In the genomic region with DNA sequence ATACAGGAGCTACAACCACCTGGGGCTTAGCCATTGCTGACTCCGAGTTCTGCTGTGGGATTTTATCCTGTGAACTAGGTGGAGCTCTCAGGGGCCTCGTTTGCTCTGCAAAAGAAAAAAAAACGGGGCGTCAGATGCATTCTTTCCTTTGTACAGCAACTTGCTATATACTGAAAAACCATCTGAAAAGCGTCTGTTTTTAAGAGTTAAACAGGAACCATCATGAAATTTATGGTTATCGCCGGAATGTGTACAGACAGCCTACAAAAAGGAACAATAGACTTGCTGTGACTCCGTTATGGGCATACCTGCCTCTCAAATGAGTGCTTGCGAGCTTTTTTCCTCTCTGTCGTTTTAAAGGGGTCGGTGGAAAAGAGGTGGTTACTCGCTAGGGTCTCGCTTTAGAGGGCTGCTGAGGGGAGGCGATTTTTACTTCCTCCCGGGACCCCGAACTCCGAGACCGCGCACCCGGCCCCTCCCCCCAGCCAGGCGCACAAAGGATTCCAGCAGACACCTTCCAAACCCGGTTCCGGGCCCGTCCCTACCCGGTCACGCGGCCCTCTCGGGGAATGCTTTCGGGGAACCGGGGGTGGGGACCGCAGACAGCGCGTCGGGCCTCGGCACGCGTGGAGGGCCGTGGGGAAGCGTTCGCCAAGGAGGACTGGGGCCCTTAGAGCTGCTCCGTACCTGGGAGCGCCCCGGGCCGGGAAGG, we compare ENCODE assay signal across 8 cellular contexts. TPM values are rescaled to one million over a fixed set of nuclear protein-coding genes. Genes with fewer than 3 reads are reported as not detected.
DNase-seq lines count a peak whose midpoint lies in the region; ATAC-seq, FAIRE-seq and TF ChIP-seq lines count a peak whose summit lies in the region.

No MANE protein-coding gene starts in this region.

- peak overlapping the region; percentile 86 for H3K4me3 ChIP-seq in brain microvascular endothelial cell (ENCODE audit: low read depth, low read length)
- H3K4me3 ChIP-seq in small intestine (ENCODE audit: low read depth in 1 of 2, low read length in 2 of 2): peak overlapping the region; percentile 96 to 98

- no peaks in the 10 kb centered on the region for H3K27me3 ChIP-seq in brain microvascular endothelial cell (replicated peaks)
- H3K27me3 ChIP-seq in small intestine (ENCODE audit: control insufficient read depth in 2 of 2, insufficient read depth in 2 of 2, low read length in 2 of 2): no peaks in the 10 kb centered on the region

- no peak overlapping the region for H3K4me3 Mint-ChIP-seq in Calu3 (ENCODE audit: low read depth, unreplicated experiment)

- H3K27ac ChIP-seq in brain microvascular endothelial cell (peak overlapping the region; percentile 92), small intestine (ENCODE audit: low read depth in 1 of 2, low read length in 1 of 2) (peak overlapping the region; percentile 97 to 98)

- H3K36me3 ChIP-seq in brain microvascular endothelial cell (replicated peaks) (peaks cover 23% of the 10 kb centered on the region), small intestine (ENCODE audit: control insufficient read depth in 2 of 2, insufficient read depth in 2 of 2, low read length in 2 of 2) (peaks cover 0 to 5% of the 10 kb centered on the region in 2 donors)

- peaks cover 4 to 12% of the 10 kb centered on the region in 2 donors for H3K4me1 ChIP-seq in small intestine (ENCODE audit: control insufficient read depth in 2 of 2, insufficient read depth in 1 of 2, low read depth in 1 of 2, low read length in 1 of 2)

- peak; percentile 40 for ATAC-seq in GM21723 (IDR thresholded peaks at IDR 0.05; ENCODE audit: unreplicated experiment)
- no peak for ATAC-seq in HG02970 (IDR thresholded peaks at IDR 0.05; ENCODE audit: low FRiP score, unreplicated experiment)

- no peaks in the 10 kb centered on the region for H3K9me3 Mint-ChIP-seq in Calu3 (ENCODE audit: low read depth, unreplicated experiment)

- no peaks in the 10 kb centered on the region for H3K9me3 ChIP-seq in small intestine (ENCODE audit: control insufficient read depth, low read depth)

- no peaks in the 10 kb centered on the region for H3K27me3 Mint-ChIP-seq in Calu3 (ENCODE audit: unreplicated experiment)

- TF ChIP-seq CTCF in Calu3 (IDR thresholded peaks at IDR 0.05; ENCODE audit: unreplicated experiment) (no peak), LNCAP (IDR thresholded peaks at IDR 0.05) (peak; percentile 8; the same call in 1 of the 2 replicates), brain microvascular endothelial cell (IDR thresholded peaks at IDR 0.05; ENCODE audit: low read depth, low read length, missing control alignments) (peak; percentile 12)

- no peak for FAIRE-seq in small intestine (lab: Jason Lieb, UNC)

- 0 to 1% (median 1%) methylated on average over 34 to 44 of the region's 44 CpGs for WGBS in small intestine, 3 donors

- intact Hi-C loops in Calu3 (cut with micrococcal nuclease; ENCODE audit: unreplicated experiment): loop anchor here (5.0 kb wide), 1 partner anchor 46 kb away; the partner anchor contains the start of gene NNT

- peak overlapping the region; percentile 88 for H3K27ac Mint-ChIP-seq in Calu3 (ENCODE audit: unreplicated experiment)

- H3K4me1 Mint-ChIP-seq in Calu3 (ENCODE audit: low read depth, unreplicated experiment): peaks cover 2% of the 10 kb centered on the region

- DNase-seq in Calu3 (peak; percentile 64), T-helper 2 cell (peak; percentile 15 to 52 (median 31)), brain microvascular endothelial cell (peak; percentile 36), iPS-NIHi7 (ENCODE audit: extremely low spot score) (peak; percentile 67), small intestine (peak; percentile 60)

- in situ Hi-C loops in brain microvascular endothelial cell (cut with HindIII; ENCODE audit: low pct_ligation_motif_present, low sequenced_read_pairs): no loop called here

- no TSS peak for BruUV-seq in Calu3 (replicated peaks; lab: Mats Ljungman, UMichigan)

- peaks cover 31% of the 10 kb centered on the region for H3K36me3 Mint-ChIP-seq in Calu3 (ENCODE audit: insufficient read depth, unreplicated experiment)

- CTCF ChIA-PET in Calu3 (lab: Charles Lee): no interaction called here

RNA-seq across cellular contexts. Expression of gene PAIP1, which starts 0.8 kb away (rescaled TPM):
- total RNA-seq in Calu3 (2022): 88.8 and 97.4 TPM in 2 replicates
- polyA plus RNA-seq in small intestine: 10 to 100 TPM; 45.6 to 50.9 (median 47.6) TPM

RNA-seq across cellular contexts. Expression of gene C5orf34, which starts 41.1 kb away (rescaled TPM):
- total RNA-seq in Calu3 (2022): 6.9 and 7.4 TPM in 2 replicates
- polyA plus RNA-seq in small intestine: 1 to 10 TPM in 1 of 3 donors, under 1 TPM in 1, not detected in 1; 0.22 to 2.1 TPM

RNA-seq across cellular contexts. Expression of gene NNT, which starts 46.9 kb away (rescaled TPM):
- 61.7 and 72.4 TPM in 2 replicates for total RNA-seq in Calu3 (2022)
- polyA plus RNA-seq in small intestine: 10 to 100 TPM in 2 of 3 donors, 1 to 10 TPM in 1; 7.4 to 28.0 (median 22.4) TPM
